In the genomic region with DNA sequence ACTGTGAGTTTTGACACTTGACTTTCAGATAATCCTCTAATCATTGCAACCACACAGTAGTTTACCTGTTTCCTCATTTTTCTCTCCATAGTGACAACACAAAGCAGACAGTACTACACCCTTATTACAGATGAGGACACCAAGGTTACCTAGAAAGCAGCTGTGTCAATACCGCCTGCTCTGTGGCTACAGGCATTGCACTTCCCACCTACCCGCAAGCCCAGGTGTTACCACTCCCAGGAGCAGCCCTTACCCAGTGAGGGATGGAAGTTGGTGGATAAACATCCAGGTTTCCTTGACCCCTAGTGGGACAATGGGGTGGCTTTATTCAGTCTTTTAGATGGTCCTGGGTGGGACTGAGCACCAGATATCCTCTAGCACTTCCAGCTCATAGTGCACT, we compare ENCODE assay signal across 20 cellular contexts.
A peak's percentile ranks its signal among the peaks of the same experiment; 100 is the strongest.
DNase-seq lines count a peak whose midpoint lies in the region.
"Had no signal": no experiment of that assay in that cellular context is flagged by ENCODE, and none has a peak within 500 bp of the region (broad histone marks: within the 10 kb centered on the region; RNA-seq: fewer than 3 reads in every experiment).

No MANE protein-coding gene starts in this region.

- DNase-seq in COR-L47 (lab: John Stamatoyannopoulos, UW) (peak; percentile 7), NCI-H2029 treated with DMSO at 0.1 percent for 48 hours (lab: John Stamatoyannopoulos, UW) (peak; percentile 60), NCI-H748 (lab: John Stamatoyannopoulos, UW; ENCODE audit: unreplicated experiment) (peak; percentile 99), SW480 (ENCODE audit: low spot score) (peak; percentile 55), AML-193 (lab: John Stamatoyannopoulos, UW) (no peak), pons (ENCODE audit: low spot score) (no peak), cortex of kidney (lab: John Stamatoyannopoulos, UW) (no peak), MV-4-11 (lab: John Stamatoyannopoulos, UW) (no peak)
- DNase-seq: C1 segment of cervical spinal cord; CD4-positive, alpha-beta memory T cell; DMS 273 treated with DMSO at 0.1 percent for 48 hours; GM23248; H9; NCI-H1105 treated with DMSO at 0.1 percent for 48 hours; NCI-H1694; NCI-H2081 treated with DMSO at 0.1 percent for 48 hours; NCI-H2171 treated with DMSO at 0.1 percent for 48 hours; NCI-H446; NCI-H526 treated with DMSO at 0.1 percent for 48 hours; SHP77 treated with DMSO at 0.1 percent for 48 hours had no signal

Comparison
In these comparisons a context has a peak if more than half of its experiments do, and no peak if none do; other contexts are left out.
1. DNase-seq: peak in COR-L47 (single experiment), NCI-H2029 treated with DMSO at 0.1 percent for 48 hours (single experiment), NCI-H748 (single experiment) and SW480 (single experiment); none in AML-193 (0 of 2), pons (single experiment), cortex of kidney (single experiment) and MV-4-11 (single experiment).